In the genomic region with DNA sequence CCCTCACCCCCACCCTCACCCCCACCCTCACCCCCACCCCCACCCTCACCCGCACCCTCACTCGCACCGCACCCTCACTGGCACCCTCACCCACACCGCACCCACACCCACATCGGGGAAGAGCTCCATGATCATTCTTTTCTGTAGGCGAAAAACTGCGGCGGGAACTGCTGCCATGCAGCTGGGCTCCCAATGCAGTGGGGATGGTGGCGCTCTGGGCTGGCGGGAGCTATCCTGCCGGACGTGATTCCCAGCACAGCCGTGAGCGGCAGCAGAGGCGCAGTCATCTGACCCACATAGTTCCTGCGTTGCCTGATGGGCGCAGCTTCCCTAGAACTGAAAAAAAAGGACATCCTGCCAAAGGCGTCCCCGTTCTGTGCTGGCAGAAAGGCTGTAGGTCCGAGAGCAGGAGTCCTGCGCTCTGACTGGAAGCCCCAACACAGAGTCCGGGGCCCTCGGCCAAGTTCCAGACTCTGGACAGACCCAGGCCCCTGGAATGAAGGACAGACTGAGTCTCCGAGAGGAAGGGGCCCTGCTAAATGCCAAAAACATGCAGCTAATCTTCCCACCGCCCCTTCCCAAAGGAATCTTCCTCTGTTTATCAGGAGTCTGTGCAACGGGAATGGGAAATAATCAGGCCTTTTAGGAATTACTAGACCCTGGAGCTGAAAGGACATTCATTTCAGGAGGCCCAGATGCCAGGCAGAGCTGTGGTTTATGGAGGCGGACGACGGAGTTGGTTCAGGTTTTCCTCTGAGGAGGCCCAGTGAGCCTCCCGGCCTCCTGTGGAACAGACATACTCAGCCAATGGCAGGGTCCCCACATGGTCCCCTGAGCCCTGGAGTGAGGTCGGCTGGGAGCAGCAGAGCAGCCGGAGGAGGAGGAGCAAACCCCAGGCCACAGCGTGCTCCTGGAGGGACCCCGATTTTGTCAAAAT, we compare ENCODE assay signal across 8 cellular contexts. TPM values are rescaled to one million over a fixed set of nuclear protein-coding genes. Genes with fewer than 3 reads are reported as not detected.
DNase-seq lines count a peak whose midpoint lies in the region; ATAC-seq and TF ChIP-seq lines count a peak whose summit lies in the region.

No MANE protein-coding gene starts in this region.

- H3K36me3 ChIP-seq in brain microvascular endothelial cell (replicated peaks) = no peaks in the 10 kb centered on the region
- peaks cover 2 to 5% (median 3%) of the 10 kb centered on the region in 3 donors for H3K36me3 ChIP-seq in skeletal muscle tissue (ENCODE audit: control insufficient read depth in 3 of 3, insufficient read depth in 3 of 3, low read length in 3 of 3)

- peak; percentile 77 for TF ChIP-seq CTCF in 22Rv1 (IDR thresholded peaks at IDR 0.05)
- TF ChIP-seq CTCF in brain microvascular endothelial cell (IDR thresholded peaks at IDR 0.05; ENCODE audit: low read depth, low read length, missing control alignments) = peak; percentile 65

- H3K9ac ChIP-seq in skeletal muscle tissue (ENCODE audit: low read depth in 1 of 3, low read length in 3 of 3) = peak overlapping the region in 2 of 3 donors; percentile 20 to 69

- peaks cover 23 to 29% (median 25%) of the 10 kb centered on the region in 3 donors for H3K4me1 ChIP-seq in skeletal muscle tissue (ENCODE audit: control insufficient read depth in 3 of 3, insufficient read depth in 3 of 3, low read length in 3 of 3)

- H3K27me3 ChIP-seq in brain microvascular endothelial cell (replicated peaks) (no peaks in the 10 kb centered on the region), skeletal muscle tissue (ENCODE audit: control insufficient read depth in 3 of 3, insufficient read depth in 3 of 3, low read length in 3 of 3) (peaks cover 0 to 2% (median 0%) of the 10 kb centered on the region in 3 donors)

- in situ Hi-C loops in brain microvascular endothelial cell (cut with HindIII; ENCODE audit: low pct_ligation_motif_present, low sequenced_read_pairs) = no loop called here

- no peaks in the 10 kb centered on the region for H3K9me3 ChIP-seq in skeletal muscle tissue (ENCODE audit: control insufficient read depth in 3 of 3, low read length in 3 of 3)

- peak overlapping the region; percentile 91 for H3K27ac ChIP-seq in 22Rv1
- no peak overlapping the region for H3K27ac ChIP-seq in brain microvascular endothelial cell
- H3K27ac ChIP-seq in skeletal muscle tissue (ENCODE audit: low read depth, low read length) = peak overlapping the region; percentile 75

- DNase-seq in GOT3 (lab: John Stamatoyannopoulos, UW) = peak; percentile 85
- DNase-seq in NCI-H524 treated with DMSO at 0.1 percent for 48 hours (lab: John Stamatoyannopoulos, UW) = peak; percentile 20
- DNase-seq in brain microvascular endothelial cell = peak; percentile 81
- peak; percentile 77 for DNase-seq in inferior parietal cortex (ENCODE audit: extremely low spot score)
- DNase-seq in stimulated activated naive CD4-positive, alpha-beta T cell treated with Interleukin-2 at 50 U/mL for 16 hours (lab: John Stamatoyannopoulos, UW) = no peak

- H3K4me3 ChIP-seq in brain microvascular endothelial cell (ENCODE audit: low read depth, low read length) (no peak overlapping the region), skeletal muscle tissue (ENCODE audit: low read length in 3 of 3) (peak overlapping the region; percentile 15 to 43 (median 35))

- no peak for ATAC-seq in HG03175 (IDR thresholded peaks at IDR 0.05; ENCODE audit: unreplicated experiment)

RNA-seq across cellular contexts. Expression of gene TCFL5, which starts 14.1 kb away (rescaled TPM):
- total RNA-seq in skeletal muscle tissue = 6.3 TPM

RNA-seq across cellular contexts. Expression of gene DIDO1, which starts 50.6 kb away (rescaled TPM):
- total RNA-seq in skeletal muscle tissue = 35.0 TPM

RNA-seq across cellular contexts. Expression of gene COL9A3, which starts 58.8 kb away (rescaled TPM):
- total RNA-seq in skeletal muscle tissue = 8.9 TPM
